1 cellular context compared by ENCODE assay signal in genomic region chrX:129982300-129983246, GRCh38.
A peak's percentile ranks its signal among the peaks of the same experiment; 100 is the strongest.
TF ChIP-seq lines count a peak whose summit lies in the region.

A gene with protein sequence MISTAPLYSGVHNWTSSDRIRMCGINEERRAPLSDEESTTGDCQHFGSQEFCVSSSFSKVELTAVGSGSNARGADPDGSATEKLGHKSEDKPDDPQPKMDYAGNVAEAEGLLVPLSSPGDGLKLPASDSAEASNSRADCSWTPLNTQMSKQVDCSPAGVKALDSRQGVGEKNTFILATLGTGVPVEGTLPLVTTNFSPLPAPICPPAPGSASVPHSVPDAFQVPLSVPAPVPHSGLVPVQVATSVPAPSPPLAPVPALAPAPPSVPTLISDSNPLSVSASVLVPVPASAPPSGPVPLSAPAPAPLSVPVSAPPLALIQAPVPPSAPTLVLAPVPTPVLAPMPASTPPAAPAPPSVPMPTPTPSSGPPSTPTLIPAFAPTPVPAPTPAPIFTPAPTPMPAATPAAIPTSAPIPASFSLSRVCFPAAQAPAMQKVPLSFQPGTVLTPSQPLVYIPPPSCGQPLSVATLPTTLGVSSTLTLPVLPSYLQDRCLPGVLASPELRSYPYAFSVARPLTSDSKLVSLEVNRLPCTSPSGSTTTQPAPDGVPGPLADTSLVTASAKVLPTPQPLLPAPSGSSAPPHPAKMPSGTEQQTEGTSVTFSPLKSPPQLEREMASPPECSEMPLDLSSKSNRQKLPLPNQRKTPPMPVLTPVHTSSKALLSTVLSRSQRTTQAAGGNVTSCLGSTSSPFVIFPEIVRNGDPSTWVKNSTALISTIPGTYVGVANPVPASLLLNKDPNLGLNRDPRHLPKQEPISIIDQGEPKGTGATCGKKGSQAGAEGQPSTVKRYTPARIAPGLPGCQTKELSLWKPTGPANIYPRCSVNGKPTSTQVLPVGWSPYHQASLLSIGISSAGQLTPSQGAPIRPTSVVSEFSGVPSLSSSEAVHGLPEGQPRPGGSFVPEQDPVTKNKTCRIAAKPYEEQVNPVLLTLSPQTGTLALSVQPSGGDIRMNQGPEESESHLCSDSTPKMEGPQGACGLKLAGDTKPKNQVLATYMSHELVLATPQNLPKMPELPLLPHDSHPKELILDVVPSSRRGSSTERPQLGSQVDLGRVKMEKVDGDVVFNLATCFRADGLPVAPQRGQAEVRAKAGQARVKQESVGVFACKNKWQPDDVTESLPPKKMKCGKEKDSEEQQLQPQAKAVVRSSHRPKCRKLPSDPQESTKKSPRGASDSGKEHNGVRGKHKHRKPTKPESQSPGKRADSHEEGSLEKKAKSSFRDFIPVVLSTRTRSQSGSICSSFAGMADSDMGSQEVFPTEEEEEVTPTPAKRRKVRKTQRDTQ (N-terminal part only) (plus strand): TSS chrX:129982635. CDS start chrX:130005232, 22,597 bp downstream.

TF ChIP-seq in K562, 482 proteins besides CTCF, POLR2A, EP300 and RAD21 (continued from another document and continues in another):
- TF ChIP-seq, protein P1, sequence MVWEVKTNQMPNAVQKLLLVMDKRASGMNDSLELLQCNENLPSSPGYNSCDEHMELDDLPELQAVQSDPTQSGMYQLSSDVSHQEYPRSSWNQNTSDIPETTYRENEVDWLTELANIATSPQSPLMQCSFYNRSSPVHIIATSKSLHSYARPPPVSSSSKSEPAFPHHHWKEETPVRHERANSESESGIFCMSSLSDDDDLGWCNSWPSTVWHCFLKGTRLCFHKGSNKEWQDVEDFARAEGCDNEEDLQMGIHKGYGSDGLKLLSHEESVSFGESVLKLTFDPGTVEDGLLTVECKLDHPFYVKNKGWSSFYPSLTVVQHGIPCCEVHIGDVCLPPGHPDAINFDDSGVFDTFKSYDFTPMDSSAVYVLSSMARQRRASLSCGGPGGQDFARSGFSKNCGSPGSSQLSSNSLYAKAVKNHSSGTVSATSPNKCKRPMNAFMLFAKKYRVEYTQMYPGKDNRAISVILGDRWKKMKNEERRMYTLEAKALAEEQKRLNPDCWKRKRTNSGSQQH (CRISPR knock-in tag; IDR thresholded peaks at IDR 0.05), result no peak
- TF ChIP-seq ZFP1 (CRISPR knock-in tag; IDR thresholded peaks at IDR 0.05) (no peak), NCOA6 (IDR thresholded peaks at IDR 0.05) (0 out of 2 replicates have a peak, but pooled peaks have one; percentile 42), RERE (CRISPR knock-in tag; IDR thresholded peaks at IDR 0.05; ENCODE audit: borderline replicate concordance) (no peak), U2AF2 (optimal IDR thresholded peaks at IDR 0.05; ENCODE audit: low read depth, low read length) (no peak), BMI1 (IDR thresholded peaks at IDR 0.05; ENCODE audit: low read length) (no peak), ZNF197 (CRISPR knock-in tag; IDR thresholded peaks at IDR 0.05; ENCODE audit: low read depth) (0 out of 2 replicates have a peak, but pooled peaks have one; percentile 47), RBM14 (IDR thresholded peaks at IDR 0.05; ENCODE audit: borderline replicate concordance, insufficient read depth, low read depth, low read length) (no peak), ETS2 (tag; IDR thresholded peaks at IDR 0.05; ENCODE audit: borderline replicate concordance, poor library complexity, severe bottlenecking) (no peak), ILK (tag; IDR thresholded peaks at IDR 0.05; ENCODE audit: borderline replicate concordance, low read depth) (no peak), SPI1 (IDR thresholded peaks at IDR 0.05; ENCODE audit: borderline replicate concordance, low read depth, low read length) (peak; percentile 44), TARDBP (IDR thresholded peaks at IDR 0.05) (no peak), ETV5 (CRISPR knock-in tag; IDR thresholded peaks at IDR 0.05; ENCODE audit: low read depth) (peak; percentile 30; the same call in 1 of the 2 replicates), HMGN3 (IDR thresholded peaks at IDR 0.05; ENCODE audit: borderline replicate concordance, extremely low read depth, insufficient read length, low read depth, low read length) (peak; percentile 86), ZNF398 (CRISPR knock-in tag; IDR thresholded peaks at IDR 0.05) (no peak), ZNF354B (CRISPR knock-in tag; IDR thresholded peaks at IDR 0.05) (no peak), SMAD4 (CRISPR knock-in tag; conservative IDR thresholded peaks at IDR 0.05) (no peak), ZBTB7A (IDR thresholded peaks at IDR 0.05; ENCODE audit: borderline replicate concordance, control insufficient read depth, low read depth, low read length) (peak; percentile 36; the same call in 1 of the 2 replicates), BHLHE40 (IDR thresholded peaks at IDR 0.05; ENCODE audit: low read length) (0 out of 2 replicates have a peak, but pooled peaks have one; percentile 16), ZFPM2 (CRISPR knock-in tag; IDR thresholded peaks at IDR 0.05) (no peak), FOXK2 (conservative IDR thresholded peaks at IDR 0.05 in 1 of 2, IDR thresholded peaks at IDR 0.05 in 1 of 2; ENCODE audit: low read depth in 2 of 2) (peak; percentile 36 to 45; a peak in 2 of 4 replicates), NR1H2 (CRISPR knock-in tag; IDR thresholded peaks at IDR 0.05) (no peak), CTBP1 (IDR thresholded peaks at IDR 0.05; ENCODE audit: borderline replicate concordance) (no peak), TFAM (CRISPR knock-in tag; conservative IDR thresholded peaks at IDR 0.05) (no peak), ZNF766 (CRISPR knock-in tag; conservative IDR thresholded peaks at IDR 0.05) (peak; percentile 75; the same call in 1 of the 2 replicates), PHF20 (IDR thresholded peaks at IDR 0.05; ENCODE audit: partially characterized antibody) (no peak), HNRNPUL1 (IDR thresholded peaks at IDR 0.05; ENCODE audit: low read length) (no peak), CBFA2T2 (conservative IDR thresholded peaks at IDR 0.05) (no peak), NR2C2 (CRISPR knock-in tag; IDR thresholded peaks at IDR 0.05) (peak; percentile 27; the same call in 1 of the 2 replicates), NR2C2 (tag; IDR thresholded peaks at IDR 0.05) (peak; percentile 66; the same call in 1 of the 2 replicates), ARNT (IDR thresholded peaks at IDR 0.05) (no peak), ZNF318 (IDR thresholded peaks at IDR 0.05; ENCODE audit: borderline replicate concordance in 1 of 2, low read depth in 1 of 2) (no peak), ZNF232 (CRISPR knock-in tag; IDR thresholded peaks at IDR 0.05) (no peak), TEAD2 (tag; IDR thresholded peaks at IDR 0.05) (no peak), ZNF444 (CRISPR knock-in tag; IDR thresholded peaks at IDR 0.05) (no peak)
- TF ChIP-seq, protein P2, sequence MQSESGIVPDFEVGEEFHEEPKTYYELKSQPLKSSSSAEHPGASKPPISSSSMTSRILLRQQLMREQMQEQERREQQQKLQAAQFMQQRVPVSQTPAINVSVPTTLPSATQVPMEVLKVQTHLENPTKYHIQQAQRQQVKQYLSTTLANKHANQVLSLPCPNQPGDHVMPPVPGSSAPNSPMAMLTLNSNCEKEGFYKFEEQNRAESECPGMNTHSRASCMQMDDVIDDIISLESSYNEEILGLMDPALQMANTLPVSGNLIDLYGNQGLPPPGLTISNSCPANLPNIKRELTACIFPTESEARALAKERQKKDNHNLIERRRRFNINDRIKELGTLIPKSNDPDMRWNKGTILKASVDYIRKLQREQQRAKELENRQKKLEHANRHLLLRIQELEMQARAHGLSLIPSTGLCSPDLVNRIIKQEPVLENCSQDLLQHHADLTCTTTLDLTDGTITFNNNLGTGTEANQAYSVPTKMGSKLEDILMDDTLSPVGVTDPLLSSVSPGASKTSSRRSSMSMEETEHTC (IDR thresholded peaks at IDR 0.05), result no peak
- TF ChIP-seq, protein P3, sequence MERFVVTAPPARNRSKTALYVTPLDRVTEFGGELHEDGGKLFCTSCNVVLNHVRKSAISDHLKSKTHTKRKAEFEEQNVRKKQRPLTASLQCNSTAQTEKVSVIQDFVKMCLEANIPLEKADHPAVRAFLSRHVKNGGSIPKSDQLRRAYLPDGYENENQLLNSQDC (CRISPR knock-in tag; IDR thresholded peaks at IDR 0.05), result no peak
